17 cellular contexts compared by ENCODE assay signal in genomic region chr16:87252269-87252970, GRCh38.
DNase-seq lines count a peak whose midpoint lies in the region; ATAC-seq and TF ChIP-seq lines count a peak whose summit lies in the region.
"Had no signal": no experiment of that assay in that cellular context is flagged by ENCODE, and none has a peak within 500 bp of the region (broad histone marks: within the 10 kb centered on the region; RNA-seq: fewer than 3 reads in every experiment).

No MANE protein-coding gene starts in this region.

- CTCF ChIA-PET in activated naive CD4-positive, alpha-beta T cell treated with anti-CD3 and anti-CD28 coated beads for 36 hours (lab: Charles Lee): no interaction called here

- H3K9me3 ChIP-seq in MG63 (no peaks in the 10 kb centered on the region), vagina (no peaks in the 10 kb centered on the region)
- H3K9me3 ChIP-seq: BE2C had no signal

- intact Hi-C loops in vagina (cut with DNase I): no loop called here
- intact Hi-C loops in activated naive CD4-positive, alpha-beta T cell treated with anti-CD3 and anti-CD28 coated beads for 36 hours (cut with micrococcal nuclease): no loop called here

- ATAC-seq in activated T-cell treated with anti-CD3 and anti-CD28 coated beads, Interleukin-2, amount 50 U/mL, for 72 hours (replicated peaks in 1 of 2): peak; percentile 73 to 76
- ATAC-seq in HG02852 (IDR thresholded peaks at IDR 0.05; ENCODE audit: unreplicated experiment): no peak

- H3K4me3 Mint-ChIP-seq in activated T-cell treated with anti-CD3 and anti-CD28 coated beads, Interleukin-2, amount 50 U/mL, for 72 hours: no peak overlapping the region
- no peak overlapping the region for H3K4me3 Mint-ChIP-seq in activated T-cell treated with anti-CD3 and anti-CD28 coated beads, Interleukin-2, amount 50 U/mL, for 24 hours
- no peak overlapping the region for H3K4me3 Mint-ChIP-seq in activated naive CD4-positive, alpha-beta T cell treated with anti-CD3 and anti-CD28 coated beads for 36 hours
- H3K4me3 Mint-ChIP-seq: CD4-positive, alpha-beta memory T cell had no signal

- no peak for TF ChIP-seq POLR2A in vagina (IDR thresholded peaks at IDR 0.05)

- DNase-seq in activated T-cell treated with anti-CD3 and anti-CD28 coated beads, Interleukin-2, amount 50 U/mL, for 72 hours: peak in 1 of 2 donors; percentile 16
- no peak for DNase-seq in activated T-cell treated with anti-CD3 and anti-CD28 coated beads, Interleukin-2, amount 50 U/mL, for 24 hours
- DNase-seq in EL (peak; percentile 55), MG63 (peak; percentile 74), islet precursor cell (peak; percentile 14), vagina (ENCODE audit: extremely low spot score in 2 of 2) (no peak)
- no peak for DNase-seq in activated naive CD4-positive, alpha-beta T cell treated with anti-CD3 and anti-CD28 coated beads for 36 hours
- DNase-seq: ACHN; BE2C; CD4-positive, alpha-beta memory T cell; DMS79 treated with DMSO at 0.1 percent for 48 hours; Kasumi-1; NCI-H1436; NCI-H2081; NCI-H524 had no signal

- H3K4me3 ChIP-seq in MG63 (no peak overlapping the region), vagina (no peak overlapping the region)

- H3K9me3 Mint-ChIP-seq in activated T-cell treated with anti-CD3 and anti-CD28 coated beads, Interleukin-2, amount 50 U/mL, for 72 hours: no peaks in the 10 kb centered on the region
- no peaks in the 10 kb centered on the region for H3K9me3 Mint-ChIP-seq in activated T-cell treated with anti-CD3 and anti-CD28 coated beads, Interleukin-2, amount 50 U/mL, for 24 hours
- no peaks in the 10 kb centered on the region for H3K9me3 Mint-ChIP-seq in activated naive CD4-positive, alpha-beta T cell treated with anti-CD3 and anti-CD28 coated beads for 36 hours
- H3K9me3 Mint-ChIP-seq: CD4-positive, alpha-beta memory T cell had no signal

- H3K27ac ChIP-seq in vagina: no peak overlapping the region
- H3K27ac ChIP-seq: RWPE1 had no signal

- H3K36me3 ChIP-seq in MG63 (no peaks in the 10 kb centered on the region), vagina (no peaks in the 10 kb centered on the region)
- H3K36me3 ChIP-seq: BE2C had no signal

- no peaks in the 10 kb centered on the region for H3K36me3 Mint-ChIP-seq in activated T-cell treated with anti-CD3 and anti-CD28 coated beads, Interleukin-2, amount 50 U/mL, for 72 hours (ENCODE audit: insufficient read depth in 2 of 2)
- no peaks in the 10 kb centered on the region for H3K36me3 Mint-ChIP-seq in activated T-cell treated with anti-CD3 and anti-CD28 coated beads, Interleukin-2, amount 50 U/mL, for 24 hours (ENCODE audit: low read depth)
- no peaks in the 10 kb centered on the region for H3K36me3 Mint-ChIP-seq in activated naive CD4-positive, alpha-beta T cell treated with anti-CD3 and anti-CD28 coated beads for 36 hours (ENCODE audit: low read depth)
- H3K36me3 Mint-ChIP-seq: CD4-positive, alpha-beta memory T cell had no signal

- H3K4me1 Mint-ChIP-seq in activated T-cell treated with anti-CD3 and anti-CD28 coated beads, Interleukin-2, amount 50 U/mL, for 72 hours (ENCODE audit: low read depth): peaks cover 9% of the 10 kb centered on the region
- H3K4me1 Mint-ChIP-seq in activated T-cell treated with anti-CD3 and anti-CD28 coated beads, Interleukin-2, amount 50 U/mL, for 24 hours (ENCODE audit: low read depth): peaks cover 8% of the 10 kb centered on the region
- peaks cover 3% of the 10 kb centered on the region for H3K4me1 Mint-ChIP-seq in activated naive CD4-positive, alpha-beta T cell treated with anti-CD3 and anti-CD28 coated beads for 36 hours (ENCODE audit: low read depth)
- H3K4me1 Mint-ChIP-seq: CD4-positive, alpha-beta memory T cell had no signal

- TF ChIP-seq CTCF in vagina (IDR thresholded peaks at IDR 0.05): no peak

- H3K27me3 ChIP-seq in MG63 (no peaks in the 10 kb centered on the region), vagina (no peaks in the 10 kb centered on the region)

- no peak overlapping the region for H3K27ac Mint-ChIP-seq in activated T-cell treated with anti-CD3 and anti-CD28 coated beads, Interleukin-2, amount 50 U/mL, for 72 hours
- H3K27ac Mint-ChIP-seq in activated T-cell treated with anti-CD3 and anti-CD28 coated beads, Interleukin-2, amount 50 U/mL, for 24 hours: no peak overlapping the region
- H3K27ac Mint-ChIP-seq in activated naive CD4-positive, alpha-beta T cell treated with anti-CD3 and anti-CD28 coated beads for 36 hours: no peak overlapping the region

- H3K4me1 ChIP-seq in vagina: no peaks in the 10 kb centered on the region
- H3K4me1 ChIP-seq: BE2C had no signal

- no peaks in the 10 kb centered on the region for H3K27me3 Mint-ChIP-seq in activated T-cell treated with anti-CD3 and anti-CD28 coated beads, Interleukin-2, amount 50 U/mL, for 72 hours (ENCODE audit: low read depth)
- no peaks in the 10 kb centered on the region for H3K27me3 Mint-ChIP-seq in activated T-cell treated with anti-CD3 and anti-CD28 coated beads, Interleukin-2, amount 50 U/mL, for 24 hours
- H3K27me3 Mint-ChIP-seq in activated naive CD4-positive, alpha-beta T cell treated with anti-CD3 and anti-CD28 coated beads for 36 hours (ENCODE audit: low read depth): no peaks in the 10 kb centered on the region
- H3K27me3 Mint-ChIP-seq: CD4-positive, alpha-beta memory T cell had no signal

Comparison
In these comparisons a context has a peak if more than half of its experiments do, and no peak if none do; other contexts are left out.
1. DNase-seq: peak in EL (single experiment), MG63 (single experiment) and islet precursor cell (single experiment); none in activated T-cell treated with anti-CD3 and anti-CD28 coated beads, Interleukin-2, amount 50 U/mL, for 24 hours (single experiment), vagina (0 of 2) and activated naive CD4-positive, alpha-beta T cell treated with anti-CD3 and anti-CD28 coated beads for 36 hours (single experiment).